In the genomic region with DNA sequence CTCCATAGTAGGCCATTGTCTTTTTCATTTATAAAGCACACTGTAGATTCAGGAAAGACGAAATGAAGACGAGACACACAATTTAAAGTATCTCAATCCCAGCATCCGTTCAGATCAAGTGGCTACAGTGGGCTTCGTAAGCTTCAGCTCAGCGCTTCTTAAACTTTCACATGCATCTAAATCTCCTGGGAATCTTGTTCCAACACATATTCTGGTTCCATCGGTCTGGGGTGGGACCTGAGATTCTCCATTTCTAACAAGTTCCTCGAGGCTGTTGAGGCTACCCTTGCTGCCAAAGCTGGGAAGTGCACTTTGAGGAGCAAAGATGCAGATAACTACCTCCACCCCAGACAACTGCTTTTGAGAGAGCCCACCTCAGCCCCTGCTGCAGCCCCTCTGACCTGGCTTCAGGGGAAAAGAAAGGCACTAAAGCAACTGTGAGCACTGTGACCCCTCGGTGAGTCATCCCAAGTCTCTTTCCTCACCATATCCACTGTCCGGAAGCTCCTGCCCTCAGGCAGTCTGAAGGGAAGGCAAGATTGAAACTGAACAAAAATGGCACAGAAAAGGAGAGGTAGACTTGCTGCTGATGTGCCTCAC, we compare ENCODE assay signal across 8 cellular contexts.
DNase-seq lines count a peak whose midpoint lies in the region; ATAC-seq, FAIRE-seq and TF ChIP-seq lines count a peak whose summit lies in the region.

No MANE protein-coding gene starts in this region.

- H3K79me2 ChIP-seq in keratinocyte (ENCODE audit: control insufficient read depth, insufficient read depth, low read length), result no peaks in the 10 kb centered on the region

- H3K4me3 ChIP-seq in AG04449 (ENCODE audit: low read depth, low read length) (0 out of 2 replicates have a peak overlapping the region, but pooled peaks have one; percentile 1), adrenal gland (no peak overlapping the region), keratinocyte (ENCODE audit: control insufficient read depth in 2 of 3, extremely low read depth in 1 of 3, insufficient read depth in 2 of 3, low read depth in 1 of 3, low read length in 3 of 3) (peak overlapping the region in 2 of 3 experiments; percentile 22 to 27)

- H3K27me3 ChIP-seq in adrenal gland (no peaks in the 10 kb centered on the region), keratinocyte (ENCODE audit: control insufficient read depth, extremely low read depth, insufficient read depth, low read length) (no peaks in the 10 kb centered on the region)

- DNase-seq in AG04449 (ENCODE audit: low read depth, low spot score), result no peak
- peak; percentile 64 for DNase-seq in HPDE6-E6E7 (ENCODE audit: extremely low spot score)
- peak in 4 of 7 donors; percentile 32 to 56 (median 36) for DNase-seq in adrenal gland
- peak; percentile 84 for DNase-seq in keratinocyte (ENCODE audit: low read depth, low spot score)
- no peak for DNase-seq in NCI-H526 (lab: John Stamatoyannopoulos, UW)
- no peak for DNase-seq in left colon

- WGBS in adrenal gland, 4 donors, result 64 to 77% (median 68%) methylated on average over 9 of the region's 9 CpGs

- no peak for TF ChIP-seq POLR2A in adrenal gland (IDR thresholded peaks at IDR 0.05)

- H4K20me1 ChIP-seq in keratinocyte (ENCODE audit: control insufficient read depth, extremely low read depth, insufficient read depth, low read length), result no peaks in the 10 kb centered on the region

- FAIRE-seq in keratinocyte (lab: Jason Lieb, UNC), result peak; percentile 83

- H3K4me1 ChIP-seq in adrenal gland (replicated peaks in 1 of 2), result peaks cover 10 to 16% of the 10 kb centered on the region in 2 donors
- H3K4me1 ChIP-seq in keratinocyte (ENCODE audit: control insufficient read depth, extremely low read depth, insufficient read depth, low read length), result peaks cover 40% of the 10 kb centered on the region

- no peaks in the 10 kb centered on the region for H3K9me1 ChIP-seq in keratinocyte (ENCODE audit: control insufficient read depth, extremely low read depth, insufficient read depth, low read length)

- H3K9ac ChIP-seq in keratinocyte (ENCODE audit: control insufficient read depth, extremely low read depth, insufficient read depth, low read length), result peak overlapping the region; percentile 68

- POLR2A ChIA-PET in AG04449 (lab: Yijun Ruan, JAX), result interaction anchor here (1.0 to 1.5 kb wide), 3 partner anchors 201 to 424 kb away, joined by 3 to 6 read pairs (median 3); no protein-coding TSS in a partner anchor

- dilution Hi-C loops in keratinocyte (cut with MboI; ENCODE audit: extremely low pct_ligation_motif_present, low sequenced_read_pairs), result no loop called here

- H3K9me3 ChIP-seq in adrenal gland (replicated peaks in 1 of 3) (no peaks in the 10 kb centered on the region), keratinocyte (ENCODE audit: control insufficient read depth, low read depth, low read length) (no peaks in the 10 kb centered on the region)

- no peaks in the 10 kb centered on the region for H3K36me3 ChIP-seq in adrenal gland (replicated peaks in 1 of 2)
- no peaks in the 10 kb centered on the region for H3K36me3 ChIP-seq in keratinocyte (ENCODE audit: control insufficient read depth in 2 of 2, extremely low read depth in 1 of 2, insufficient read depth in 2 of 2, low read length in 2 of 2)

- intact Hi-C loops in adrenal gland (cut with DNase I) (loop anchor here (5.0 to 10.0 kb wide), 3 partner anchors 203 to 250 kb away; partner anchors contain the start of gene FBXO11 (in 1 of the 2)), left colon (cut with DNase I, micrococcal nuclease) (loop anchor here (2.0 to 5.0 kb wide), 2 partner anchors 251 to 315 kb away; no protein-coding TSS in a partner anchor)

- peak overlapping the region; percentile 79 for H3K4me2 ChIP-seq in keratinocyte (ENCODE audit: control insufficient read depth, extremely low read depth, insufficient read depth, low read depth, low read length)

- peak overlapping the region in 2 of 5 donors; percentile 61 for H3K27ac ChIP-seq in adrenal gland
- H3K27ac ChIP-seq in keratinocyte (ENCODE audit: control insufficient read depth, insufficient read depth, low read length), result peak overlapping the region; percentile 84

- ATAC-seq in GM19452 (IDR thresholded peaks at IDR 0.05; ENCODE audit: unreplicated experiment) (no peak), GM19035 (IDR thresholded peaks at IDR 0.05; ENCODE audit: unreplicated experiment) (no peak), left colon (no peak)

- H2AFZ ChIP-seq in keratinocyte (ENCODE audit: control insufficient read depth, low read length), result peak overlapping the region; percentile 30

- peak; percentile 16 for TF ChIP-seq CTCF in AG04449 (IDR thresholded peaks at IDR 0.05; ENCODE audit: insufficient read depth, low read length, missing control alignments)
- TF ChIP-seq CTCF in adrenal gland (IDR thresholded peaks at IDR 0.05), result no peak
- peak in 1 of 3 experiments; percentile 15 for TF ChIP-seq CTCF in keratinocyte (optimal IDR thresholded peaks at IDR 0.05 in 1 of 3, IDR thresholded peaks at IDR 0.05 in 1 of 3, conservative IDR thresholded peaks at IDR 0.05 in 1 of 3; ENCODE audit: extremely low read depth in 1 of 3, insufficient read depth in 2 of 3, low read length in 3 of 3)

- CTCF ChIA-PET in AG04449 (lab: Yijun Ruan, JAX), result interaction anchor here (0.6 to 6.2 kb wide), 30 partner anchors 9 to 670 kb away, joined by 3 to 113 read pairs (median 4); no protein-coding TSS in a partner anchor

Comparison
In these comparisons a context has a peak if more than half of its experiments do, and no peak if none do; other contexts are left out.
1. DNase-seq: peak in HPDE6-E6E7 (single experiment), adrenal gland (4 of 7) and keratinocyte (single experiment); none in AG04449 (single experiment), NCI-H526 (0 of 2) and left colon (0 of 2).
2. H3K4me3 ChIP-seq: peak in AG04449 (single experiment) and keratinocyte (2 of 3); none in adrenal gland (0 of 4).